13 cellular contexts compared by ENCODE assay signal in genomic region chr16:89837014-89837546, GRCh38. TPM values are rescaled to one million over a fixed set of nuclear protein-coding genes. Genes with fewer than 3 reads are reported as not detected.
DNase-seq lines count a peak whose midpoint lies in the region; TF ChIP-seq lines count a peak whose summit lies in the region.
"Had no signal": no experiment of that assay in that cellular context is flagged by ENCODE, and none has a peak within 500 bp of the region (broad histone marks: within the 10 kb centered on the region; RNA-seq: fewer than 3 reads in every experiment).

No MANE protein-coding gene starts in this region.

- no peaks in the 10 kb centered on the region for H3K36me3 Mint-ChIP-seq in T-helper 1 cell treated with Interleukin-12 subunit alpha and Interleukin-12 subunit beta and Interleukin-4 antibody, amounts not matched to agents 30 μg/mL and 1 μg/mL, for 36 hours (ENCODE audit: low read depth)
- H3K36me3 Mint-ChIP-seq in immature natural killer cell, result no peaks in the 10 kb centered on the region

- H3K4me1 ChIP-seq in OCI-LY1 (ENCODE audit: insufficient read depth, low read length, severe bottlenecking), result peaks cover 35% of the 10 kb centered on the region
- no peaks in the 10 kb centered on the region for H3K4me1 ChIP-seq in prostate gland (replicated peaks)
- H3K4me1 ChIP-seq: adrenal gland, foreskin keratinocyte had no signal

- H3K4me1 Mint-ChIP-seq in T-helper 1 cell treated with Interleukin-12 subunit alpha and Interleukin-12 subunit beta and Interleukin-4 antibody, amounts not matched to agents 30 μg/mL and 1 μg/mL, for 36 hours (ENCODE audit: low read depth), result peaks cover 9% of the 10 kb centered on the region
- H3K4me1 Mint-ChIP-seq in immature natural killer cell, result peaks cover 34 to 49% of the 10 kb centered on the region in 2 donors
- H3K4me1 Mint-ChIP-seq: nephron had no signal

- intact Hi-C loops in prostate gland (cut with DNase I), result no loop called here

- no peaks in the 10 kb centered on the region for H3K9me2 ChIP-seq in OCI-LY1 (ENCODE audit: low read depth, low read length)

- WGBS in prostate gland, result 87% methylated on average over 17 of the region's 17 CpGs

- in situ Hi-C loops in ACHN (cut with HindIII; ENCODE audit: low pct_ligation_motif_present, low pct_unique_long_range_greater_than_20kb, low sequenced_read_pairs), result no loop called here

- no peaks in the 10 kb centered on the region for H3F3A ChIP-seq in OCI-LY1 (ENCODE audit: insufficient read depth, low read length)

- 0 out of 2 replicates have a peak overlapping the region, but pooled peaks have one; percentile 37 for H2AFZ ChIP-seq in OCI-LY1 (ENCODE audit: low read length)

- H3K9ac ChIP-seq in OCI-LY1 (ENCODE audit: low read length), result peak overlapping the region; percentile 48; the same call in 1 of the 2 replicates

- H4K20me1 ChIP-seq in OCI-LY1 (ENCODE audit: insufficient read depth, low read length), result no peaks in the 10 kb centered on the region

- H3K27ac Mint-ChIP-seq in T-helper 1 cell treated with Interleukin-12 subunit alpha and Interleukin-12 subunit beta and Interleukin-4 antibody, amounts not matched to agents 30 μg/mL and 1 μg/mL, for 36 hours, result no peak overlapping the region
- peak overlapping the region; percentile 64 to 96 (median 88) for H3K27ac Mint-ChIP-seq in immature natural killer cell
- H3K27ac Mint-ChIP-seq: nephron had no signal

- H3K27me3 Mint-ChIP-seq in T-helper 1 cell treated with Interleukin-12 subunit alpha and Interleukin-12 subunit beta and Interleukin-4 antibody, amounts not matched to agents 30 μg/mL and 1 μg/mL, for 36 hours (ENCODE audit: low read depth), result no peaks in the 10 kb centered on the region
- H3K27me3 Mint-ChIP-seq in immature natural killer cell (ENCODE audit: low read depth in 3 of 3), result peaks cover 13 to 26% (median 16%) of the 10 kb centered on the region in 3 donors

- DNase-seq in T-helper 1 cell, result no peak
- no peak for DNase-seq in immature natural killer cell
- no peak for DNase-seq in prostate gland (ENCODE audit: low spot score)
- DNase-seq in GM10266 (ENCODE audit: extremely low spot score), result no peak
- no peak for DNase-seq in Kasumi-1 (lab: John Stamatoyannopoulos, UW)
- DNase-seq in ACHN, result no peak
- DNase-seq: foreskin keratinocyte, NCI-H2081 treated with DMSO at 0.1 percent for 48 hours had no signal

- peak overlapping the region; percentile 7 for H3K4me3 Mint-ChIP-seq in T-helper 1 cell treated with Interleukin-12 subunit alpha and Interleukin-12 subunit beta and Interleukin-4 antibody, amounts not matched to agents 30 μg/mL and 1 μg/mL, for 36 hours
- H3K4me3 Mint-ChIP-seq in immature natural killer cell, result peak overlapping the region; percentile 77 to 88 (median 84)
- H3K4me3 Mint-ChIP-seq: nephron had no signal

- no peaks in the 10 kb centered on the region for H3K27me3 ChIP-seq in OCI-LY1 (ENCODE audit: insufficient read depth, low read length)
- H3K27me3 ChIP-seq in prostate gland (replicated peaks; ENCODE audit: insufficient read depth), result no peaks in the 10 kb centered on the region
- H3K27me3 ChIP-seq: adrenal gland, foreskin keratinocyte, thyroid gland had no signal

- H3K4me3 ChIP-seq in OCI-LY1 (ENCODE audit: low read depth, low read length, poor library complexity, severe bottlenecking) (peak overlapping the region; percentile 49), prostate gland (no peak overlapping the region)
- H3K4me3 ChIP-seq: adrenal gland, thyroid gland had no signal

- no peak for TF ChIP-seq CTCF in OCI-LY1 (IDR thresholded peaks at IDR 0.05; ENCODE audit: low read length)
- TF ChIP-seq CTCF in prostate gland (IDR thresholded peaks at IDR 0.05), result no peak
- no peak for TF ChIP-seq CTCF in GM10266 (IDR thresholded peaks at IDR 0.05; ENCODE audit: control insufficient read depth, insufficient read depth, low read depth, missing control alignments)

- no peak for TF ChIP-seq POLR2A in prostate gland (IDR thresholded peaks at IDR 0.05)

- H3K9me3 ChIP-seq in OCI-LY1 (ENCODE audit: low read length), result no peaks in the 10 kb centered on the region
- H3K9me3 ChIP-seq in prostate gland, result no peaks in the 10 kb centered on the region
- H3K9me3 ChIP-seq: adrenal gland, thyroid gland had no signal

- H3K36me3 ChIP-seq in OCI-LY1 (ENCODE audit: insufficient read depth, low read length) (no peaks in the 10 kb centered on the region; the same call in 1 of the 2 replicates), prostate gland (no peaks in the 10 kb centered on the region)
- H3K36me3 ChIP-seq: adrenal gland, thyroid gland had no signal

- peak overlapping the region; percentile 66 for H3K4me2 ChIP-seq in OCI-LY1 (ENCODE audit: low read length)

- H3K9me3 Mint-ChIP-seq in T-helper 1 cell treated with Interleukin-12 subunit alpha and Interleukin-12 subunit beta and Interleukin-4 antibody, amounts not matched to agents 30 μg/mL and 1 μg/mL, for 36 hours, result no peaks in the 10 kb centered on the region
- no peaks in the 10 kb centered on the region for H3K9me3 Mint-ChIP-seq in immature natural killer cell
- H3K9me3 Mint-ChIP-seq: nephron had no signal

- peak overlapping the region; percentile 52 for H3K27ac ChIP-seq in OCI-LY1 (ENCODE audit: low read depth, low read length, poor library complexity, severe bottlenecking)
- peak overlapping the region; percentile 59 to 65 for H3K27ac ChIP-seq in prostate gland
- H3K27ac ChIP-seq: foreskin keratinocyte had no signal

- no peaks in the 10 kb centered on the region for H3K79me2 ChIP-seq in OCI-LY1 (ENCODE audit: insufficient read depth, low read length)

RNA-seq across cellular contexts. Expression of gene SPIRE2, which starts 8.8 kb away (rescaled TPM):
- polyA plus RNA-seq in immature natural killer cell, result 1 to 10 TPM; 1.0 to 1.3 (median 1.3) TPM
- 10 to 100 TPM; 13.7 to 15.5 TPM for total RNA-seq in prostate gland

RNA-seq across cellular contexts. Expression of gene FANCA, which starts 20.6 kb away (rescaled TPM):
- 10 to 100 TPM in 2 of 3 donors, 1 to 10 TPM in 1; 8.7 to 21.6 (median 10.9) TPM for polyA plus RNA-seq in immature natural killer cell
- 10 to 100 TPM; 10.1 to 35.6 TPM for total RNA-seq in prostate gland

RNA-seq across cellular contexts. Expression of gene TCF25, which starts 36.3 kb away (rescaled TPM):
- polyA plus RNA-seq in immature natural killer cell, result 100 to 1,000 TPM in 2 of 3 donors, 10 to 100 TPM in 1; 98.1 to 249 (median 131) TPM
- total RNA-seq in prostate gland, result 100 to 1,000 TPM; 141 to 302 TPM
